ENCODE assay signal across 7 cellular contexts in genomic region chr17:58112970-58113631, GRCh38. TPM values are rescaled to one million over a fixed set of nuclear protein-coding genes. Genes with fewer than 3 reads are reported as not detected.
DNase-seq lines count a peak whose midpoint lies in the region; ATAC-seq, FAIRE-seq and TF ChIP-seq lines count a peak whose summit lies in the region.

No MANE protein-coding gene starts in this region.

- DNase-seq in GM12891 (ENCODE audit: insufficient read length, low spot score) (peak; percentile 28), NCI-H2029 treated with DMSO at 0.1 percent for 48 hours (lab: John Stamatoyannopoulos, UW) (peak; percentile 66), T-helper 22 cell (ENCODE audit: low read depth) (peak; percentile 46), ascending aorta (ENCODE audit: low spot score in 2 of 2) (peak; percentile 17 to 87), hepatic stellate cell (ENCODE audit: low spot score) (peak; percentile 42), small intestine (peak; percentile 76)

- no peak for ATAC-seq in GM18520 (IDR thresholded peaks at IDR 0.05; ENCODE audit: unreplicated experiment)

- FAIRE-seq in GM12891 (lab: Jason Lieb, UNC) = peak; percentile 96
- no peak for FAIRE-seq in small intestine (lab: Jason Lieb, UNC)

- 32 to 35% (median 33%) methylated on average over 17 of the region's 17 CpGs for WGBS in small intestine, 3 donors

- H3K27me3 ChIP-seq in ascending aorta = no peaks in the 10 kb centered on the region
- no peaks in the 10 kb centered on the region for H3K27me3 ChIP-seq in small intestine (ENCODE audit: control insufficient read depth in 2 of 2, insufficient read depth in 2 of 2, low read length in 2 of 2)

- H3K4me3 ChIP-seq in ascending aorta (no peak overlapping the region), small intestine (ENCODE audit: low read depth in 1 of 2, low read length in 2 of 2) (no peak overlapping the region)

- TF ChIP-seq CTCF in ascending aorta (IDR thresholded peaks at IDR 0.05) = peak; percentile 88 to 98 (median 90)

- no peak for TF ChIP-seq POLR2A in GM12891 (IDR thresholded peaks at IDR 0.05; ENCODE audit: low read depth, low read length)

- H3K9me3 ChIP-seq in ascending aorta = no peaks in the 10 kb centered on the region
- no peaks in the 10 kb centered on the region for H3K9me3 ChIP-seq in small intestine (ENCODE audit: control insufficient read depth, low read depth)

- intact Hi-C loops in ascending aorta (cut with DNase I) = loop anchor here (2.0 to 10.0 kb wide), 4 partner anchors 106 to 982 kb away; partner anchors contain the start of gene SRSF1

- H3K27ac ChIP-seq in ascending aorta = no peak overlapping the region
- H3K27ac ChIP-seq in small intestine (ENCODE audit: low read depth in 1 of 2, low read length in 1 of 2) = no peak overlapping the region

- no peaks in the 10 kb centered on the region for H3K36me3 ChIP-seq in ascending aorta
- no peaks in the 10 kb centered on the region for H3K36me3 ChIP-seq in small intestine (ENCODE audit: control insufficient read depth in 2 of 2, insufficient read depth in 2 of 2, low read length in 2 of 2)

- no peaks in the 10 kb centered on the region for H3K4me1 ChIP-seq in ascending aorta
- no peaks in the 10 kb centered on the region for H3K4me1 ChIP-seq in small intestine (ENCODE audit: control insufficient read depth in 2 of 2, insufficient read depth in 1 of 2, low read depth in 1 of 2, low read length in 1 of 2)

TF ChIP-seq in GM12891, 5 proteins besides CTCF, POLR2A, EP300 and RAD21:
- TF ChIP-seq PAX5 (IDR thresholded peaks at IDR 0.05; ENCODE audit: insufficient read depth, low read length, severe bottlenecking) (no peak), POU2F2 (IDR thresholded peaks at IDR 0.05; ENCODE audit: low read depth, low read length) (peak; percentile 37; the same call in 1 of the 2 replicates)
TF ChIP-seq in GM12891: peak in this region for 1.

RNA-seq across cellular contexts. Expression of gene DYNLL2, which starts 29.9 kb away (rescaled TPM):
- 20.1 TPM for polyA plus RNA-seq in GM12891 (2012; ENCODE audit: low read depth, missing spikeins)
- 15.3 TPM for total RNA-seq in ascending aorta
- polyA plus RNA-seq in small intestine = 10 to 100 TPM; 18.9 to 40.8 (median 24.6) TPM

RNA-seq across cellular contexts. Expression of gene OR4D1, which starts 35.1 kb away (rescaled TPM):
- not detected for polyA plus RNA-seq in GM12891 (2012; ENCODE audit: low read depth, missing spikeins)
- total RNA-seq in ascending aorta = not detected
- polyA plus RNA-seq in small intestine = under 1 TPM in 1 of 3 donors, not detected in 2; 0.03 TPM

RNA-seq across cellular contexts. Expression of gene OR4D2, which starts 53.7 kb away (rescaled TPM):
- polyA plus RNA-seq in GM12891 (2012; ENCODE audit: low read depth, missing spikeins) = not detected
- total RNA-seq in ascending aorta = not detected
- polyA plus RNA-seq in small intestine = not detected
